ENCODE assay signal across 8 cellular contexts in the genomic region with DNA sequence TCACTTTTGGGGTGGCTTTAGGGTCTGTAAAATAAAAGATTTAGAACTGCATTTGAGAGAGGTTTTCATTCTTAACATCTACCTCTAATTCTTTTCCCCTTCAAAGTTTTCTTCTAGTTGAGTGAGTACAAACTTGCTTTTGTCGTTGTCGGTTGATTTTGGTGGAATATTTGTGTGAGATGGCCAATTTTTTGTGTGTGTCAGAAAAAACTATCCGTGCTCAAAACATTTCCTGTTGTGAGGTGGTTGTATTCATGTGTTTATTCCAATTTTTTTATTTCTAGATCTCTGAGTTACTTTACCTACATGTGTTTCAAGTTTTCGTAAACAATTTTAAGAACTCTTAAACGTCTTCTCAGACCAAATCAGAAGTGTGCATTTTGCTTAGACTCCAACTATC. TPM values are rescaled to one million over a fixed set of nuclear protein-coding genes. Genes with fewer than 3 reads are reported as not detected.
DNase-seq lines count a peak whose midpoint lies in the region; ATAC-seq, FAIRE-seq and TF ChIP-seq lines count a peak whose summit lies in the region.

No MANE protein-coding gene starts in this region.

- intact Hi-C loops in activated CD4-positive, alpha-beta T cell treated with anti-CD3 and anti-CD28 coated beads for 36 hours (cut with DNase I, micrococcal nuclease): loop anchor here (5.0 kb wide), 2 partner anchors 238 to 642 kb away; partner anchors contain the start of gene SNX13 (in 1 of the 2)
- intact Hi-C loops in ascending aorta (cut with DNase I) (loop anchor here (10.0 kb wide), 1 partner anchor 235 kb away; no protein-coding TSS in a partner anchor), HepG2 (cut with micrococcal nuclease; ENCODE audit: unreplicated experiment) (loop anchor here (2.0 to 10.0 kb wide), 3 partner anchors 63 to 235 kb away; no protein-coding TSS in a partner anchor)

- H3K4me1 ChIP-seq in ascending aorta (peaks cover 3 to 17% of the 10 kb centered on the region in 2 donors), HepG2 (ENCODE audit: insufficient read depth, low read length) (peaks cover 41% of the 10 kb centered on the region), suprapubic skin (peaks cover 34% of the 10 kb centered on the region)

- H3K4me2 ChIP-seq in HepG2 (ENCODE audit: low read depth, low read length): peak overlapping the region; percentile 71

- no peak for DNase-seq in activated CD4-positive, alpha-beta T cell treated with anti-CD3 and anti-CD28 coated beads for 36 hours
- no peak for DNase-seq in activated CD4-positive, alpha-beta T cell treated with anti-CD3 and anti-CD28 coated beads for 4 hours
- DNase-seq in ascending aorta (ENCODE audit: low spot score in 2 of 2) (no peak), HepG2 (ENCODE audit: low spot score) (no peak), suprapubic skin (ENCODE audit: low spot score in 2 of 2) (no peak), NCI-H82 treated with DMSO at 0.1 percent for 48 hours (lab: John Stamatoyannopoulos, UW; ENCODE audit: unreplicated experiment) (no peak), LoVo (ENCODE audit: low spot score) (no peak)

- H3K9ac ChIP-seq in HepG2 (ENCODE audit: insufficient read depth, low read depth, low read length): peak overlapping the region; percentile 93

- FAIRE-seq in HepG2 (lab: Jason Lieb, UNC): no peak

- POLR2A ChIA-PET in activated CD4-positive, alpha-beta T cell treated with anti-CD3 and anti-CD28 coated beads for 36 hours (lab: Charles Lee): interaction anchor here (0.6 to 2.0 kb wide), 2 partner anchors 39 to 174 kb away, joined by 3 to 4 read pairs; no protein-coding TSS in a partner anchor
- POLR2A ChIA-PET in HepG2 (lab: Yijun Ruan, JAX): interaction anchor here (0.8 to 3.2 kb wide), 4 partner anchors 8 to 201 kb away, joined by 3 to 19 read pairs (median 10); no protein-coding TSS in a partner anchor

- CTCF ChIA-PET in activated CD4-positive, alpha-beta T cell treated with anti-CD3 and anti-CD28 coated beads for 36 hours (lab: Charles Lee): interaction anchor here (0.8 kb wide), 1 partner anchor 317 kb away, joined by 5 read pairs; no protein-coding TSS in a partner anchor
- CTCF ChIA-PET in HepG2 (lab: Yijun Ruan, JAX; ENCODE audit: low intra/inter-chr PET ratio, low total read pairs): no interaction called here

- H3K4me1 Mint-ChIP-seq in activated CD4-positive, alpha-beta T cell treated with anti-CD3 and anti-CD28 coated beads for 36 hours: peaks cover 34% of the 10 kb centered on the region

- peaks cover 7% of the 10 kb centered on the region for H3K36me3 Mint-ChIP-seq in activated CD4-positive, alpha-beta T cell treated with anti-CD3 and anti-CD28 coated beads for 36 hours (ENCODE audit: low read depth)

- no peak for ATAC-seq in activated CD4-positive, alpha-beta T cell treated with anti-CD3 and anti-CD28 coated beads for 36 hours
- ATAC-seq in HepG2 (no peak), HG03039 (IDR thresholded peaks at IDR 0.05; ENCODE audit: unreplicated experiment) (no peak)

- H3K27me3 ChIP-seq in ascending aorta: no peaks in the 10 kb centered on the region
- H3K27me3 ChIP-seq in HepG2 (ENCODE audit: control insufficient read depth in 1 of 2, insufficient read depth in 2 of 2, low read length in 2 of 2): peaks cover 0 to 2% of the 10 kb centered on the region in 2 experiments; a peak in 1 of 5 replicates
- H3K27me3 ChIP-seq in suprapubic skin: no peaks in the 10 kb centered on the region

- H2AFZ ChIP-seq in HepG2 (ENCODE audit: low read length): no peak overlapping the region

- TF ChIP-seq RAD21 in HepG2 (CRISPR knock-in tag; IDR thresholded peaks at IDR 0.05): no peak

- in situ Hi-C loops in HepG2 (cut with HindIII; ENCODE audit: extremely low pct_ligation_motif_present, low pct_unique_long_range_greater_than_20kb): loop anchor here (5.0 kb wide), 1 partner anchor 313 kb away; no protein-coding TSS in a partner anchor

- no peaks in the 10 kb centered on the region for H3K27me3 Mint-ChIP-seq in activated CD4-positive, alpha-beta T cell treated with anti-CD3 and anti-CD28 coated beads for 36 hours

- TF ChIP-seq CTCF in ascending aorta (IDR thresholded peaks at IDR 0.05) (no peak), HepG2 (CRISPR knock-in tag; IDR thresholded peaks at IDR 0.05) (no peak), suprapubic skin (IDR thresholded peaks at IDR 0.05) (no peak)

- H3K4me3 ChIP-seq in ascending aorta: peak overlapping the region; percentile 99 to 100
- H3K4me3 ChIP-seq in HepG2 (replicated peaks in 1 of 3; ENCODE audit: insufficient read depth in 1 of 3, low read depth in 2 of 3, low read length in 3 of 3): peak overlapping the region; percentile 78 to 95 (median 82)
- H3K4me3 ChIP-seq in suprapubic skin: peak overlapping the region; percentile 82

- BruUV-seq in HepG2 (replicated peaks; lab: Mats Ljungman, UMichigan): no TSS peak

- no peaks in the 10 kb centered on the region for H3K36me3 ChIP-seq in ascending aorta
- no peaks in the 10 kb centered on the region for H3K36me3 ChIP-seq in HepG2 (replicated peaks in 1 of 2; ENCODE audit: control insufficient read depth in 1 of 2, insufficient read depth in 2 of 2, low read length in 2 of 2)
- no peaks in the 10 kb centered on the region for H3K36me3 ChIP-seq in suprapubic skin

- H3K79me2 ChIP-seq in HepG2 (ENCODE audit: insufficient read depth, low read length): peaks cover 62% of the 10 kb centered on the region

- TF ChIP-seq POLR2A in HepG2 (IDR thresholded peaks at IDR 0.05; ENCODE audit: insufficient read depth in 1 of 2, low read depth in 2 of 2, low read length in 2 of 2): no peak
- no peak for TF ChIP-seq POLR2A in suprapubic skin (IDR thresholded peaks at IDR 0.05)

- H3K4me3 Mint-ChIP-seq in activated CD4-positive, alpha-beta T cell treated with anti-CD3 and anti-CD28 coated beads for 36 hours: peak overlapping the region; percentile 87

- H3K27ac ChIP-seq in ascending aorta: peak overlapping the region; percentile 97 to 98
- peak overlapping the region; percentile 83 for H3K27ac ChIP-seq in HepG2 (ENCODE audit: extremely low read length, insufficient read depth, low read length)
- peak overlapping the region; percentile 99 for H3K27ac ChIP-seq in suprapubic skin

- WGBS in HepG2 (ENCODE audit: low lambda C conversion rate): under 1% methylated on average over 5 of the region's 5 CpGs
- 3% methylated on average over 5 of the region's 5 CpGs for WGBS in suprapubic skin

- peak overlapping the region; percentile 95 for H3K27ac Mint-ChIP-seq in activated CD4-positive, alpha-beta T cell treated with anti-CD3 and anti-CD28 coated beads for 36 hours

- H3K9me3 ChIP-seq in ascending aorta: no peaks in the 10 kb centered on the region
- H3K9me3 ChIP-seq in HepG2 (ENCODE audit: low read length): no peaks in the 10 kb centered on the region
- H3K9me3 ChIP-seq in suprapubic skin: no peaks in the 10 kb centered on the region

- TF ChIP-seq EP300 in HepG2 (IDR thresholded peaks at IDR 0.05; ENCODE audit: low read depth in 2 of 2, low read length in 2 of 2): no peak
- no peak for TF ChIP-seq EP300 in HepG2 (CRISPR knock-in tag; IDR thresholded peaks at IDR 0.05; ENCODE audit: borderline replicate concordance)
- TF ChIP-seq EP300 in suprapubic skin (IDR thresholded peaks at IDR 0.05): no peak

- H3K9me3 Mint-ChIP-seq in activated CD4-positive, alpha-beta T cell treated with anti-CD3 and anti-CD28 coated beads for 36 hours (ENCODE audit: low read depth): peaks cover 8% of the 10 kb centered on the region

- peaks cover 56% of the 10 kb centered on the region for H4K20me1 ChIP-seq in HepG2 (ENCODE audit: insufficient read depth, low read length)

TF ChIP-seq in HepG2, 621 proteins besides CTCF, POLR2A, EP300 and RAD21:
- TF ChIP-seq POGK (CRISPR knock-in tag; conservative IDR thresholded peaks at IDR 0.05) (0 out of 2 replicates have a peak, but pooled peaks have one; percentile 47), PCBP2 (optimal IDR thresholded peaks at IDR 0.05; ENCODE audit: low read depth, low read length, poor library complexity, severe bottlenecking) (no peak)

RNA-seq across cellular contexts. Expression of gene AHR, which starts 1.6 kb away (rescaled TPM):
- 10 to 100 TPM; 36.7 to 42.3 TPM for total RNA-seq in activated CD4-positive, alpha-beta T cell treated with anti-CD3 and anti-CD28 coated beads for 36 hours
- total RNA-seq in ascending aorta: 149 TPM
- 31.3 and 34.1 TPM in 2 replicates for total RNA-seq in HepG2 (2016; rRNA removed; fragmentation: Illumina TruSeq; extraction: Trizol)
- 1.7 and 3.1 TPM in 2 replicates for total RNA-seq in HepG2 (2016; cell fraction: cytosol; rRNA removed; fragmentation: Illumina TruSeq; extraction: Trizol; ENCODE audit: low read depth)
- total RNA-seq in HepG2 (2016; cell fraction: insoluble cytoplasmic fraction; rRNA removed; fragmentation: Illumina TruSeq; extraction: Trizol): 30.9 and 33.5 TPM in 2 replicates
- 6.5 and 7.0 TPM in 2 replicates for total RNA-seq in HepG2 (2016; cell fraction: membrane; rRNA removed; fragmentation: Illumina TruSeq; extraction: Trizol)
- 32.0 and 45.9 TPM in 2 replicates for total RNA-seq in HepG2 (2016; cell fraction: nucleus; rRNA removed; fragmentation: Illumina TruSeq; extraction: Trizol)
- 9.0 and 10.0 TPM in 2 replicates for polyA plus RNA-seq in HepG2 (2011; rRNA removed)
- 3.4 and 7.6 TPM in 2 replicates for polyA plus RNA-seq in HepG2 (2011; cell fraction: cytosol; rRNA removed)
- polyA plus RNA-seq in HepG2 (2011; cell fraction: nucleus; rRNA removed): 17.2 and 19.0 TPM in 2 replicates
- 19.9 and 20.0 TPM in 2 replicates for polyA plus RNA-seq in HepG2 (2012)
- 0.34 and 0.38 TPM in 2 replicates for polyA plus RNA-seq in HepG2 (2016; cell fraction: cytosol; fragmentation: Illumina TruSeq; extraction: Trizol; ENCODE audit: low read depth)
- 12.0 and 12.5 TPM in 2 replicates for polyA plus RNA-seq in HepG2 (2016; cell fraction: insoluble cytoplasmic fraction; fragmentation: Illumina TruSeq; extraction: Trizol; ENCODE audit: low read depth)
- 1.6 and 1.8 TPM in 2 replicates for polyA plus RNA-seq in HepG2 (2016; cell fraction: membrane; fragmentation: Illumina TruSeq; extraction: Trizol; ENCODE audit: low read depth)
- 19.2 and 22.4 TPM in 2 replicates for polyA plus RNA-seq in HepG2 (2016; cell fraction: nucleus; fragmentation: Illumina TruSeq; extraction: Trizol; ENCODE audit: insufficient read depth, low read depth)
- 8.4 and 12.3 TPM in 2 replicates for polyA minus RNA-seq in HepG2 (2011; rRNA and poly(A)+ RNA removed; ENCODE audit: low replicate concordance)
- polyA minus RNA-seq in HepG2 (2011; cell fraction: cytosol; rRNA and poly(A)+ RNA removed): 26.4 and 26.5 TPM in 2 replicates
- polyA minus RNA-seq in HepG2 (2011; cell fraction: nucleus; rRNA and poly(A)+ RNA removed): 147 and 166 TPM in 2 replicates
- total RNA-seq in suprapubic skin: 100 to 1,000 TPM in 3 of 4 donors, 10 to 100 TPM in 1; 93.1 to 145 (median 122) TPM
